Comparison of ENCODE assay signal across 2 cellular contexts in the genomic region with DNA sequence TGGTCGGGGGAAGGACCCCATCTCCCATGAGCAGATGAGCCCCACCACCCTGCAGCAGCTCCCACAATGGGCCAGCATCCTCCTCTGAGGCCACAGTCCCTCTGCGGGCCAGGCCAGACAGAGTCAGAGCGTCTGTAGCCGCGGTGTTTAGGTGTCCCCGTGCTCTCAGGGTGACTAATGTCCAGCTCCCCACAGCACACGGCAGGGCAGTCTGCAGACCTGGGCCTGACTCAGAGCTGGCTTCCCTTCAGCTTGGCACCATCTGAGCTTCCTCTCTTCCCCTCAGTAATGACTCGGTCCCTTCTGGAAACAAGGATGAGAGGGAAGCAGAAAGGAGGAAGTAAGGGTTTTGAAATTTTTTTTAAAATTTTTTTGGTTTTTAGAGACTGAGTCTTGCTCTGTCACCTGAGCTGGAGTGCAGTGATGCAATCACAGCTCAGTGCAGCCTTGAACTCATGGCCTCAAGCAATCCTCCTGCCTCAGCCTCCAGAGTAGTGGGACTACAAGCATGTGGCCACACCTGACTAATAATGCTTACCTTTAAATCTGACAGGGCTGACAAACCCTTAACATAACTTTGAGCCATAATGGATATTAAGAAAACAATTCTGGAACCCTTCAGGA.
TF ChIP-seq lines count a peak whose summit lies in the region.

No MANE protein-coding gene starts in this region.

TF ChIP-seq in K562, 482 proteins besides CTCF, POLR2A, EP300 and RAD21 (continues in another document):
- TF ChIP-seq HDAC2 (IDR thresholded peaks at IDR 0.05) (0 out of 2 replicates have a peak, but pooled peaks have one; percentile 21), ARNT (IDR thresholded peaks at IDR 0.05) (no peak), SETDB1 (IDR thresholded peaks at IDR 0.05; ENCODE audit: low read length) (peak; percentile 18), BDP1 (IDR thresholded peaks at IDR 0.05; ENCODE audit: insufficient read depth, insufficient read length) (no peak), RBM39 (optimal IDR thresholded peaks at IDR 0.05; ENCODE audit: low read depth, low read length) (peak; percentile 18), BHLHE40 (IDR thresholded peaks at IDR 0.05; ENCODE audit: low read length) (peak; percentile 77), ATF7 (IDR thresholded peaks at IDR 0.05) (peak; percentile 59; the same call in 1 of the 2 replicates), CEBPG (CRISPR knock-in tag; IDR thresholded peaks at IDR 0.05) (peak; percentile 82), CEBPG (tag; conservative IDR thresholded peaks at IDR 0.05 in 1 of 2, IDR thresholded peaks at IDR 0.05 in 1 of 2) (peak; percentile 97 to 98), NR2F6 (CRISPR knock-in tag; IDR thresholded peaks at IDR 0.05) (no peak), CTBP1 (IDR thresholded peaks at IDR 0.05; ENCODE audit: borderline replicate concordance) (peak; percentile 27; the same call in 1 of the 2 replicates), SPI1 (IDR thresholded peaks at IDR 0.05; ENCODE audit: borderline replicate concordance, low read depth, low read length) (peak; percentile 61), SNRNP70 (optimal IDR thresholded peaks at IDR 0.05; ENCODE audit: low read depth, low read length) (no peak), MECOM (CRISPR knock-in tag; IDR thresholded peaks at IDR 0.05) (no peak)
- TF ChIP-seq, protein P1, sequence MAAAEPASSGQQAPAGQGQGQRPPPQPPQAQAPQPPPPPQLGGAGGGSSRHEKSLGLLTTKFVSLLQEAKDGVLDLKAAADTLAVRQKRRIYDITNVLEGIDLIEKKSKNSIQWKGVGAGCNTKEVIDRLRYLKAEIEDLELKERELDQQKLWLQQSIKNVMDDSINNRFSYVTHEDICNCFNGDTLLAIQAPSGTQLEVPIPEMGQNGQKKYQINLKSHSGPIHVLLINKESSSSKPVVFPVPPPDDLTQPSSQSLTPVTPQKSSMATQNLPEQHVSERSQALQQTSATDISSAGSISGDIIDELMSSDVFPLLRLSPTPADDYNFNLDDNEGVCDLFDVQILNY (CRISPR knock-in tag; IDR thresholded peaks at IDR 0.05), result 0 out of 2 replicates have a peak, but pooled peaks have one; percentile 10
- TF ChIP-seq, protein P2, sequence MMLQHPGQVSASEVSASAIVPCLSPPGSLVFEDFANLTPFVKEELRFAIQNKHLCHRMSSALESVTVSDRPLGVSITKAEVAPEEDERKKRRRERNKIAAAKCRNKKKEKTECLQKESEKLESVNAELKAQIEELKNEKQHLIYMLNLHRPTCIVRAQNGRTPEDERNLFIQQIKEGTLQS (IDR thresholded peaks at IDR 0.05), result peak; percentile 96
- TF ChIP-seq, protein P2 (CRISPR knock-in tag; conservative IDR thresholded peaks at IDR 0.05), result no peak; the same call in 1 of the 2 replicates
- TF ChIP-seq, protein P3, sequence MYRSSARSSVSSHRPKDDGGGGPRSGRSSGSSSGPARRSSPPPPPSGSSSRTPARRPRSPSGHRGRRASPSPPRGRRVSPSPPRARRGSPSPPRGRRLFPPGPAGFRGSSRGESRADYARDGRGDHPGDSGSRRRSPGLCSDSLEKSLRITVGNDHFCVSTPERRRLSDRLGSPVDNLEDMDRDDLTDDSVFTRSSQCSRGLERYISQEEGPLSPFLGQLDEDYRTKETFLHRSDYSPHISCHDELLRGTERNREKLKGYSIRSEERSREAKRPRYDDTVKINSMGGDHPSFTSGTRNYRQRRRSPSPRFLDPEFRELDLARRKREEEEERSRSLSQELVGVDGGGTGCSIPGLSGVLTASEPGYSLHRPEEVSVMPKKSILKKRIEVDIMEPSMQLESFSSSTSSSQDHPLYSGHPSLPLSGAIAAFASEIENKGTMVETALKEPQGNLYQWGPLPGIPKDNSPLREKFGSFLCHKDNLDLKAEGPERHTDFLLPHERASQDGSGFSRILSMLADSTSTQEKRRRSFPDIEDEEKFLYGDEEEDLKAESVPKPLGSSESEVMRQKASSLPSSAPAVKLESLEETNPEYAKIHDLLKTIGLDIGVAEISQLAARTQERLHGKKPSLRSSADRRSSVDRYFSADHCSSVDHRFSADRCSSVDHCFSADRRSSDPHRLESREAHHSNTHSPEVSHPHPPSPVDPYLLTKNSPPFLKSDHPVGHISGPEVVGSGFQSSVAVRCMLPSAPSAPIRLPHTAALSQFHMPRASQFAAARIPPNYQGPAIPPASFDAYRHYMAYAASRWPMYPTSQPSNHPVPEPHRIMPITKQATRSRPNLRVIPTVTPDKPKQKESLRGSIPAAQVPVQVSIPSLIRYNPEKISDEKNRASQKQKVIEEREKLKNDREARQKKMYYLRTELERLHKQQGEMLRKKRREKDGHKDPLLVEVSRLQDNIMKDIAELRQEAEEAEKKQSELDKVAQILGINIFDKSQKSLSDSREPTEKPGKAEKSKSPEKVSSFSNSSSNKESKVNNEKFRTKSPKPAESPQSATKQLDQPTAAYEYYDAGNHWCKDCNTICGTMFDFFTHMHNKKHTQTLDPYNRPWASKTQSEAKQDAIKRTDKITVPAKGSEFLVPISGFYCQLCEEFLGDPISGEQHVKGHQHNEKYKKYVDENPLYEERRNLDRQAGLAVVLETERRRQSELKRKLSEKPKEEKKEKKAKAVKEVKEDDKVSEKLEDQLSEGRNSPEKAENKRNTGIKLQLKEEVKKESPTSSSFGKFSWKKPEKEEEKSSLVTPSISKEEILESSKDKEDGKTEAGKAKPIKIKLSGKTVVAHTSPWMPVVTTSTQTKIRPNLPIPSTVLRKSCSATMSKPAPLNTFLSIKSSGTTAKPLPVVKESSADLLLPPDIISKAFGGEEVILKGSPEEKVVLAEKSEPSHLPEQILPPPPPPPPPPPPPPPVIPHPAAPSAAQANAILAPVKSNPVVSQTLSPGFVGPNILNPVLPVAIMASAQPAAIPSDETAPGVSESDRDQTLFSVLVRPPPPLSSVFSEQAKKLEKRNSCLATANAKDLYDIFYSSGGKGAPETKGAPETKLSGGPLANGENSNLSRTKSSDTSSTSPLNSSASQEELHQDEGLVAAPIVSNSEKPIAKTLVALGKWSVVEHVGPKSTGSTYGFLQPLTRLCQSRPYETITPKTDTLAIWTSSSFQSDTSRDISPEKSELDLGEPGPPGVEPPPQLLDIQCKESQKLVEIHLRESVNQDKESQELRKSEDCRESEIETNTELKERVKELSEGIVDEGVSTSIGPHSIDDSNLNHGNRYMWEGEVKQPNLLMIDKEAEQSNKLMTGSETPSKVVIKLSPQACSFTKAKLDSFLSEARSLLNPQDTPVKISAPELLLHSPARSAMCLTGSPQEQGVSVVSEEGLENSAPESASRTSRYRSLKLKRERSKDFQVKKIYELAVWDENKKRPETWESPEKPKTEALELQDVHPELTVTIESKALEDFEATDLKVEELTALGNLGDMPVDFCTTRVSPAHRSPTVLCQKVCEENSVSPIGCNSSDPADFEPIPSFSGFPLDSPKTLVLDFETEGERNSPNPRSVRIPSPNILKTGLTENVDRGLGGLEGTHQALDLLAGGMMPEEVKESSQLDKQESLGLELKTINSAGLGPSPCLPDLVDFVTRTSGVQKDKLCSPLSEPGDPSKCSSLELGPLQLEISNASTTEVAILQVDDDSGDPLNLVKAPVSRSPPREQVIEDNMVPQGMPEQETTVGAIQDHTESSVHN (IDR thresholded peaks at IDR 0.05; ENCODE audit: borderline replicate concordance in 1 of 2, low read depth in 1 of 2), result peak in 1 of 2 experiments; percentile 64; a peak in 1 of 4 replicates

TF ChIP-seq in HepG2, 621 proteins besides CTCF, POLR2A, EP300 and RAD21:
- TF ChIP-seq ZNF24 (IDR thresholded peaks at IDR 0.05) (no peak), ZNF598 (CRISPR knock-in tag; IDR thresholded peaks at IDR 0.05; ENCODE audit: borderline replicate concordance) (no peak), CEBPB (IDR thresholded peaks at IDR 0.05; ENCODE audit: borderline replicate concordance, low read depth, low read length) (peak; percentile 8; the same call in 1 of the 2 replicates), MAFG (CRISPR knock-in tag; IDR thresholded peaks at IDR 0.05) (no peak), ZNF816 (CRISPR knock-in tag; IDR thresholded peaks at IDR 0.05; ENCODE audit: borderline replicate concordance) (no peak), ZNF337 (CRISPR knock-in tag; IDR thresholded peaks at IDR 0.05; ENCODE audit: borderline replicate concordance, low read depth) (no peak), SALL1 (CRISPR knock-in tag; IDR thresholded peaks at IDR 0.05) (no peak), SP2 (CRISPR knock-in tag; IDR thresholded peaks at IDR 0.05) (no peak), NFE2L1 (CRISPR knock-in tag; IDR thresholded peaks at IDR 0.05; ENCODE audit: borderline replicate concordance) (no peak)
- TF ChIP-seq, protein P4, sequence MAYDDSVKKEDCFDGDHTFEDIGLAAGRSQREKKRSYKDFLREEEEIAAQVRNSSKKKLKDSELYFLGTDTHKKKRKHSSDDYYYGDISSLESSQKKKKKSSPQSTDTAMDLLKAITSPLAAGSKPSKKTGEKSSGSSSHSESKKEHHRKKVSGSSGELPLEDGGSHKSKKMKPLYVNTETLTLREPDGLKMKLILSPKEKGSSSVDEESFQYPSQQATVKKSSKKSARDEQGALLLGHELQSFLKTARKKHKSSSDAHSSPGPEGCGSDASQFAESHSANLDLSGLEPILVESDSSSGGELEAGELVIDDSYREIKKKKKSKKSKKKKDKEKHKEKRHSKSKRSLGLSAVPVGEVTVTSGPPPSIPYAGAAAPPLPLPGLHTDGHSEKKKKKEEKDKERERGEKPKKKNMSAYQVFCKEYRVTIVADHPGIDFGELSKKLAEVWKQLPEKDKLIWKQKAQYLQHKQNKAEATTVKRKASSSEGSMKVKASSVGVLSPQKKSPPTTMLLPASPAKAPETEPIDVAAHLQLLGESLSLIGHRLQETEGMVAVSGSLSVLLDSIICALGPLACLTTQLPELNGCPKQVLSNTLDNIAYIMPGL (CRISPR knock-in tag; IDR thresholded peaks at IDR 0.05; ENCODE audit: borderline replicate concordance in 1 of 2, low read depth in 1 of 2), result no peak
- TF ChIP-seq, protein P5, sequence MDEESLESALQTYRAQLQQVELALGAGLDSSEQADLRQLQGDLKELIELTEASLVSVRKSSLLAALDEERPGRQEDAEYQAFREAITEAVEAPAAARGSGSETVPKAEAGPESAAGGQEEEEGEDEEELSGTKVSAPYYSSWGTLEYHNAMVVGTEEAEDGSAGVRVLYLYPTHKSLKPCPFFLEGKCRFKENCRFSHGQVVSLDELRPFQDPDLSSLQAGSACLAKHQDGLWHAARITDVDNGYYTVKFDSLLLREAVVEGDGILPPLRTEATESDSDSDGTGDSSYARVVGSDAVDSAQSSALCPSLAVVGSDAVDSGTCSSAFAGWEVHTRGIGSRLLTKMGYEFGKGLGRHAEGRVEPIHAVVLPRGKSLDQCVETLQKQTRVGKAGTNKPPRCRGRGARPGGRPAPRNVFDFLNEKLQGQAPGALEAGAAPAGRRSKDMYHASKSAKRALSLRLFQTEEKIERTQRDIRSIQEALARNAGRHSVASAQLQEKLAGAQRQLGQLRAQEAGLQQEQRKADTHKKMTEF (CRISPR knock-in tag; IDR thresholded peaks at IDR 0.05), result no peak
- TF ChIP-seq, protein P6, sequence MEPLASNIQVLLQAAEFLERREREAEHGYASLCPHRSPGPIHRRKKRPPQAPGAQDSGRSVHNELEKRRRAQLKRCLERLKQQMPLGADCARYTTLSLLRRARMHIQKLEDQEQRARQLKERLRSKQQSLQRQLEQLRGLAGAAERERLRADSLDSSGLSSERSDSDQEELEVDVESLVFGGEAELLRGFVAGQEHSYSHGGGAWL (CRISPR knock-in tag; IDR thresholded peaks at IDR 0.05), result no peak
- TF ChIP-seq, protein P7, sequence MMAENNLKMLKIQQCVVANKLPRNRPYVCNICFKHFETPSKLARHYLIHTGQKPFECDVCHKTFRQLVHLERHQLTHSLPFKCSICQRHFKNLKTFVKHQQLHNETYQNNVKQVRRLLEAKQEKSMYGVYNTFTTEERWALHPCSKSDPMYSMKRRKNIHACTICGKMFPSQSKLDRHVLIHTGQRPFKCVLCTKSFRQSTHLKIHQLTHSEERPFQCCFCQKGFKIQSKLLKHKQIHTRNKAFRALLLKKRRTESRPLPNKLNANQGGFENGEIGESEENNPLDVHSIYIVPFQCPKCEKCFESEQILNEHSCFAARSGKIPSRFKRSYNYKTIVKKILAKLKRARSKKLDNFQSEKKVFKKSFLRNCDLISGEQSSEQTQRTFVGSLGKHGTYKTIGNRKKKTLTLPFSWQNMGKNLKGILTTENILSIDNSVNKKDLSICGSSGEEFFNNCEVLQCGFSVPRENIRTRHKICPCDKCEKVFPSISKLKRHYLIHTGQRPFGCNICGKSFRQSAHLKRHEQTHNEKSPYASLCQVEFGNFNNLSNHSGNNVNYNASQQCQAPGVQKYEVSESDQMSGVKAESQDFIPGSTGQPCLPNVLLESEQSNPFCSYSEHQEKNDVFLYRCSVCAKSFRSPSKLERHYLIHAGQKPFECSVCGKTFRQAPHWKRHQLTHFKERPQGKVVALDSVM (CRISPR knock-in tag; IDR thresholded peaks at IDR 0.05), result peak; percentile 23; the same call in 1 of the 2 replicates
